In the genomic region with DNA sequence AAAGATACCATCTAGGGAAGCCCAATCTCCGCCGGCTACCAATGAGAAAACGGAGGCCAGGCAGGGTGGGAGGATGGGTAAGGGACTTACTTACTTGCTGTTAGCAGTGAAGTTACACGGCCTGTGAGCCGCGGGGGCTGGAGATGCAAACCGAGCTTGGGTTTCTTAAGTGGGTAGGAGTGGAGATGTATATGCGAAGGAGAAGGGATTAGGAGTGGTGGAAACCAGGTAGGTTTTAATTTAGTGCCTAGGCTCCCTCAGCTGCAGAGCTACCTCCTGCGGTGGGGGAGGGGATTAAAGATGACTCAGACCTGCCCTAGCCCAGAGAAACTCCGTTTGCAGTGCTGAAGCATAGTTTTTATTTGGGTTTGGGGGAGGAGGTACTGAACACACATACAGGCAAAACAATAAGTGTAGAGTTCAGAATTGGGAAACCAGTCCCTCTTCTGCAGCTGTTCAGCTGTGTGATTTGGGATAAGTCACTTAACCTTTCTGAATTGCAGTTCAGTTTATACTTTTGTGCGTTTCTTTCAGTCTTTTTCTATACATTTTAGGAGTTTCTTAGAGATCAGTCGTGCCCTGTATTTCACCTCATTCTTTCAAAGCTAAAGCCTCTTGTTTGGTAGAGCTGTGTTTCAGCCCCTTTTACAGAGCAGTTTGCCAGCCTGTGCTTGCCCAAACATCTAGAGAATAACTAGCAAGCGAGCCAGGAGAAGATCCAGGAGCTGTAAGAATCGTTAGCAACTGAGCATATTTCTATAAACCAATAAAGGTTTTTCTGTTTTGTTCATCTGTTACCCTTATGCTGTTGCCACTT, we compare ENCODE assay signal across 8 cellular contexts. TPM values are rescaled to one million over a fixed set of nuclear protein-coding genes. Genes with fewer than 3 reads are reported as not detected.
DNase-seq lines count a peak whose midpoint lies in the region; ATAC-seq, FAIRE-seq and TF ChIP-seq lines count a peak whose summit lies in the region.

No MANE protein-coding gene starts in this region.

- peak; percentile 62 to 88 (median 65) for DNase-seq in CD4-positive, CD25-positive, alpha-beta regulatory T cell
- DNase-seq in HL-60 (ENCODE audit: low read depth in 1 of 2, low spot score in 1 of 2) (peak; percentile 57 to 70), GM12878 (ENCODE audit: low read depth, low spot score) (peak; percentile 41), iris pigment epithelial cell (ENCODE audit: low read depth) (peak; percentile 78), NCI-H1930 (lab: John Stamatoyannopoulos, UW) (no peak), GM10248 (ENCODE audit: extremely low spot score) (no peak)
- peak; percentile 77 for DNase-seq in T-helper 2 cell treated with Interferon-gamma antibody and Interleukin-4, amounts not matched to agents 5 μg/mL and 100 μg/mL, for 36 hours (ENCODE audit: low spot score)
- DNase-seq in stimulated activated CD4-positive, alpha-beta T cell treated with anti-CD3 and anti-CD28 coated beads, Interleukin-1b, Interleukin-23, amount 100 ng/mL, for 48 hours = peak; percentile 82

- CTCF ChIA-PET in GM12878 (lab: Yijun Ruan, JAX) (interaction anchor here (0.6 to 1.9 kb wide), 12 partner anchors 7 to 344 kb away, joined by 3 to 9 read pairs (median 3); no protein-coding TSS in a partner anchor), GM10248 (lab: Yijun Ruan, JAX) (interaction anchor here (0.6 to 3.0 kb wide), 4 partner anchors 15 to 103 kb away, joined by 3 to 16 read pairs (median 4); no protein-coding TSS in a partner anchor)

- intact Hi-C loops in GM12878 (cut with micrococcal nuclease; ENCODE audit: unreplicated experiment) = no loop called here

- H3K4me3 Mint-ChIP-seq in CD4-positive, CD25-positive, alpha-beta regulatory T cell = peak overlapping the region; percentile 87 to 98 (median 90)
- H3K4me3 Mint-ChIP-seq in T-helper 2 cell treated with Interferon-gamma antibody and Interleukin-4, amounts not matched to agents 5 μg/mL and 100 μg/mL, for 36 hours = peak overlapping the region; percentile 92

- no peaks in the 10 kb centered on the region for H3K27me3 ChIP-seq in CD4-positive, CD25-positive, alpha-beta regulatory T cell (ENCODE audit: control insufficient read depth, insufficient read depth, low read length)
- H3K27me3 ChIP-seq in HL-60 (ENCODE audit: insufficient read depth, poor library complexity, severe bottlenecking) (no peaks in the 10 kb centered on the region), GM12878 (replicated peaks in 1 of 2; ENCODE audit: control insufficient read depth in 2 of 2, insufficient read depth in 2 of 2, low read length in 1 of 2) (no peaks in the 10 kb centered on the region)

- SMC1A ChIA-PET in GM12878 (lab: Charles Lee; ENCODE audit: uncharacterized antibody, unreplicated experiment) = interaction anchor here (0.6 to 5.4 kb wide), 27 partner anchors 15 to 170 kb away, joined by 3 to 43 read pairs (median 4); a partner anchor contains a TSS

- peak overlapping the region; percentile 69 for H3K9ac ChIP-seq in GM12878 (ENCODE audit: control insufficient read depth, insufficient read depth, low read length)

- H3K4me1 Mint-ChIP-seq in CD4-positive, CD25-positive, alpha-beta regulatory T cell = peaks cover 27 to 60% (median 45%) of the 10 kb centered on the region in 4 donors
- peaks cover 39% of the 10 kb centered on the region for H3K4me1 Mint-ChIP-seq in T-helper 2 cell treated with Interferon-gamma antibody and Interleukin-4, amounts not matched to agents 5 μg/mL and 100 μg/mL, for 36 hours (ENCODE audit: low read depth)

- RAD21 ChIA-PET in GM12878 (lab: Charles Lee; ENCODE audit: unreplicated experiment) = interaction anchor here (0.6 to 5.0 kb wide), 20 partner anchors 14 to 648 kb away, joined by 3 to 45 read pairs (median 4); a partner anchor contains a TSS

- TF ChIP-seq EP300 in GM12878 (IDR thresholded peaks at IDR 0.05; ENCODE audit: borderline replicate concordance in 1 of 2, control insufficient read depth in 1 of 2, low read depth in 2 of 2, low read length in 2 of 2) = no peak

- H3K27me3 Mint-ChIP-seq in CD4-positive, CD25-positive, alpha-beta regulatory T cell = peaks cover 11% of the 10 kb centered on the region
- no peaks in the 10 kb centered on the region for H3K27me3 Mint-ChIP-seq in T-helper 2 cell treated with Interferon-gamma antibody and Interleukin-4, amounts not matched to agents 5 μg/mL and 100 μg/mL, for 36 hours (ENCODE audit: low read depth)

- no peaks in the 10 kb centered on the region for H4K20me1 ChIP-seq in GM12878 (ENCODE audit: control insufficient read depth, insufficient read depth)

- H3K9me3 Mint-ChIP-seq in CD4-positive, CD25-positive, alpha-beta regulatory T cell = no peaks in the 10 kb centered on the region
- H3K9me3 Mint-ChIP-seq in T-helper 2 cell treated with Interferon-gamma antibody and Interleukin-4, amounts not matched to agents 5 μg/mL and 100 μg/mL, for 36 hours = no peaks in the 10 kb centered on the region

- POLR2A ChIA-PET in GM12878 (lab: Charles Lee) (interaction anchor here (0.8 to 2.1 kb wide), 12 partner anchors 9 to 171 kb away, joined by 3 to 15 read pairs (median 3); no protein-coding TSS in a partner anchor), GM10248 (lab: Yijun Ruan, JAX) (interaction anchor here (0.6 to 1.3 kb wide), 7 partner anchors 11 to 133 kb away, joined by 3 to 8 read pairs (median 4); no protein-coding TSS in a partner anchor)

- peaks cover 38% of the 10 kb centered on the region for H3K79me2 ChIP-seq in GM12878 (ENCODE audit: control insufficient read depth, insufficient read depth, low read length)

- ATAC-seq in CD4-positive, CD25-positive, alpha-beta regulatory T cell (ENCODE audit: low read depth in 2 of 2) = peak; percentile 72 to 76
- ATAC-seq in GM12878 = peak; percentile 62

- in situ Hi-C loops in GM12878 (cut with MboI) = no loop called here

- H3K36me3 ChIP-seq in CD4-positive, CD25-positive, alpha-beta regulatory T cell (ENCODE audit: control insufficient read depth, insufficient read depth, low read length) = no peaks in the 10 kb centered on the region
- H3K36me3 ChIP-seq in GM12878 (ENCODE audit: control insufficient read depth in 2 of 2, insufficient read depth in 2 of 2, low read length in 1 of 2) = no peaks in the 10 kb centered on the region

- WGBS in GM12878 (ENCODE audit: insufficient coverage, insufficient replicate concordance, low lambda C conversion rate, missing lambda C conversion rate) = 0% methylated on average over 14 of the region's 14 CpGs

- FAIRE-seq in GM12878 (lab: Jason Lieb, UNC) = no peak

- peaks cover 63% of the 10 kb centered on the region for H3K4me1 ChIP-seq in CD4-positive, CD25-positive, alpha-beta regulatory T cell (ENCODE audit: control insufficient read depth, insufficient read depth, low read length, poor library complexity, severe bottlenecking)
- peaks cover 9% of the 10 kb centered on the region for H3K4me1 ChIP-seq in GM12878 (ENCODE audit: control insufficient read depth, insufficient read depth, low read length)

- H3K27ac ChIP-seq in CD4-positive, CD25-positive, alpha-beta regulatory T cell (ENCODE audit: insufficient read depth, low read length, poor library complexity, severe bottlenecking) = peak overlapping the region; percentile 81
- H3K27ac ChIP-seq in HL-60 (replicated peaks) (peak overlapping the region; percentile 67), GM12878 (ENCODE audit: control insufficient read depth, insufficient read depth) (peak overlapping the region; percentile 81)

- no peak for TF ChIP-seq RAD21 in GM12878 (IDR thresholded peaks at IDR 0.05; ENCODE audit: insufficient read depth, low read depth, low read length)

- no peak for TF ChIP-seq CTCF in HL-60 (IDR thresholded peaks at IDR 0.05; ENCODE audit: insufficient read depth, low read length)
- TF ChIP-seq CTCF in GM12878 (IDR thresholded peaks at IDR 0.05 in 2 of 3, conservative IDR thresholded peaks at IDR 0.05 in 1 of 3; ENCODE audit: control insufficient read depth in 2 of 3, extremely low read depth in 1 of 3, insufficient read depth in 1 of 3, low read depth in 3 of 3, low read length in 3 of 3) = no peak
- TF ChIP-seq CTCF in GM10248 (IDR thresholded peaks at IDR 0.05; ENCODE audit: control extremely low read depth, extremely low read depth, low read depth, missing control alignments) = no peak

- H3K27ac Mint-ChIP-seq in CD4-positive, CD25-positive, alpha-beta regulatory T cell = peak overlapping the region; percentile 54 to 92 (median 86)
- peak overlapping the region; percentile 96 for H3K27ac Mint-ChIP-seq in T-helper 2 cell treated with Interferon-gamma antibody and Interleukin-4, amounts not matched to agents 5 μg/mL and 100 μg/mL, for 36 hours

- no peak for TF ChIP-seq POLR2A in GM12878 (IDR thresholded peaks at IDR 0.05; ENCODE audit: low read depth, low read length)

- no peaks in the 10 kb centered on the region for H3K36me3 Mint-ChIP-seq in CD4-positive, CD25-positive, alpha-beta regulatory T cell
- peaks cover 8% of the 10 kb centered on the region for H3K36me3 Mint-ChIP-seq in T-helper 2 cell treated with Interferon-gamma antibody and Interleukin-4, amounts not matched to agents 5 μg/mL and 100 μg/mL, for 36 hours (ENCODE audit: low read depth)

- peak overlapping the region; percentile 91 for H3K4me2 ChIP-seq in GM12878 (ENCODE audit: control insufficient read depth, insufficient read depth)

- no peaks in the 10 kb centered on the region for H3K9me3 ChIP-seq in CD4-positive, CD25-positive, alpha-beta regulatory T cell (ENCODE audit: control insufficient read depth in 2 of 2, low read length in 2 of 2)
- H3K9me3 ChIP-seq in GM12878 (replicated peaks; ENCODE audit: control insufficient read depth, insufficient read depth, low read length) = no peaks in the 10 kb centered on the region

- no TSS peak for BruUV-seq in GM12878 (replicated peaks; lab: Mats Ljungman, UMichigan)

- peak overlapping the region; percentile 100 for H3K4me3 ChIP-seq in CD4-positive, CD25-positive, alpha-beta regulatory T cell (ENCODE audit: low read depth, low read length)
- H3K4me3 ChIP-seq in HL-60 (replicated peaks; ENCODE audit: insufficient read depth, low read length) (peak overlapping the region; percentile 36), GM12878 (peak overlapping the region; percentile 60)

- H2AFZ ChIP-seq in GM12878 (ENCODE audit: control insufficient read depth, low read depth, low read length) = peak overlapping the region; percentile 68

RNA-seq across cellular contexts. Expression of a gene that starts 0.6 kb away (rescaled TPM):
- total RNA-seq in CD4-positive, CD25-positive, alpha-beta regulatory T cell = 144 TPM
- polyA plus RNA-seq in CD4-positive, CD25-positive, alpha-beta regulatory T cell = 10 to 100 TPM; 50.6 to 79.7 (median 65.1) TPM
- total RNA-seq in GM12878 (2013; cell fraction: nucleolus; rRNA removed) = 182 and 212 TPM in 2 replicates
- total RNA-seq in GM12878 (2014; rRNA removed) (15.5 and 15.9 TPM in 2 replicates), GM12878 (2014; rRNA removed; fragmentation: Illumina TruSeq; extraction: Trizol) (16.9 and 19.3 TPM in 2 replicates), GM12878 (2021) (29.6 and 31.5 TPM in 2 replicates)
- 4.7 TPM for polyA plus RNA-seq in GM12878 (2011; ENCODE audit: low read depth)
- polyA plus RNA-seq in GM12878 (2011; rRNA removed) (10.0 and 12.3 TPM in 2 replicates), GM12878 (2014; fragmentation: Illumina TruSeq; extraction: Trizol) (7.6 and 10.6 TPM in 2 replicates), GM12878 (2014; fragmentation: Nextera tagmentation; extraction: Ambion mirVana) (10 to 100 TPM in 1 of 2 experiments, 1 to 10 TPM in 1; 3.6 to 25.3 TPM), GM12878 (2014; rRNA removed) (7.9 and 8.4 TPM in 2 replicates), GM12878 (2016; fragmentation: Nextera tagmentation; extraction: Ambion mirVana) (10 to 100 TPM; 24.4 to 32.8 TPM)
- 10.3 and 12.0 TPM in 2 replicates for polyA plus RNA-seq in GM12878 (2011; cell fraction: cytosol; rRNA removed)
- 15.6 and 16.3 TPM in 2 replicates for polyA plus RNA-seq in GM12878 (2011; cell fraction: nucleus; rRNA removed)
- 11.0 and 12.2 TPM in 2 replicates for polyA plus RNA-seq in GM12878 (2012)
- 39.5 and 39.6 TPM in 2 replicates for polyA minus RNA-seq in GM12878 (2011; rRNA and poly(A)+ RNA removed)
- 10.4 and 13.5 TPM in 2 replicates for polyA minus RNA-seq in GM12878 (2011; cell fraction: cytosol; rRNA and poly(A)+ RNA removed)
- polyA minus RNA-seq in GM12878 (2011; cell fraction: nucleus; rRNA and poly(A)+ RNA removed) = 31.7 and 54.8 TPM in 2 replicates

Comparison
In these comparisons a context has a peak if more than half of its experiments do, and no peak if none do; other contexts are left out.
1. DNase-seq: peak in CD4-positive, CD25-positive, alpha-beta regulatory T cell (3 of 3), HL-60 (2 of 2), T-helper 2 cell treated with Interferon-gamma antibody and Interleukin-4, amounts not matched to agents 5 μg/mL and 100 μg/mL, for 36 hours (single experiment), GM12878 (single experiment), iris pigment epithelial cell (single experiment) and stimulated activated CD4-positive, alpha-beta T cell treated with anti-CD3 and anti-CD28 coated beads, Interleukin-1b, Interleukin-23, amount 100 ng/mL, for 48 hours (single experiment); none in NCI-H1930 (0 of 2) and GM10248 (single experiment).
2. H3K4me3 ChIP-seq: peak in every context shown above with its lines; median percentile 100 in CD4-positive, CD25-positive, alpha-beta regulatory T cell; 60 in GM12878; 36 in HL-60.
3. Peak in every context shown above with its lines, with median percentiles within 50 percentile points of each other: H3K27ac ChIP-seq.